ENCODE assay signal across 19 cellular contexts in genomic region chr5:88552406-88552805, GRCh38.
"Had no signal": no experiment of that assay in that cellular context is flagged by ENCODE, and none has a peak within 500 bp of the region (broad histone marks: within the 10 kb centered on the region; RNA-seq: fewer than 3 reads in every experiment).

No MANE protein-coding gene starts in this region.

- DNase-seq: dermis blood vessel endothelial cell; effector memory CD8-positive, alpha-beta T cell; left cardiac atrium; left lung; mesenchymal stem cell; mucosa of descending colon; naive B cell; psoas muscle; right cardiac atrium; sigmoid colon; stimulated activated CD4-positive, alpha-beta T cell treated with anti-CD3 and anti-CD28 coated beads, Interleukin-2, amount 100 ng/mL, for 24 hours; stimulated activated CD4-positive, alpha-beta T cell treated with anti-CD3 and anti-CD28 coated beads, Interleukin-4, amount 100 ng/mL, for 4 hours; stimulated activated naive CD8-positive, alpha-beta T cell treated with anti-CD3 and anti-CD28 coated beads, Interleukin-15, Interleukin-2, amounts not matched to agents 100 U/mL and 50 U/mL, for 24 hours; testis; tibial artery had no signal

- H2AFZ ChIP-seq: hepatocyte had no signal

- H3K4me1 ChIP-seq: left lung, psoas muscle, sigmoid colon, testis, tibial artery had no signal

- H3K79me2 ChIP-seq: hepatocyte had no signal

- H3K4me3 ChIP-seq: coronary artery, hepatocyte, left lung, mucosa of descending colon, psoas muscle, sigmoid colon, testis, tibial artery had no signal

- H3K36me3 ChIP-seq: left lung, sigmoid colon, tibial artery had no signal

- H3K9me3 ChIP-seq: left lung, mucosa of descending colon, psoas muscle, sigmoid colon, testis, tibial artery had no signal

- ATAC-seq: effector memory CD8-positive, alpha-beta T cell; left cardiac atrium; left lung; mucosa of descending colon; natural killer cell treated with Interleukin-12 subunit alpha and Interleukin-12 subunit beta and Interleukin-15 and Interleukin-18, amount 100 ng/mL, for 72 hours; psoas muscle; right cardiac atrium; stimulated activated memory B cell treated with anti-CD40 and anti-IgM and Interleukin-4, amounts not matched to agents 10 μg/mL and 1 μg/mL and 100 μg/mL, for 72 hours; stimulated activated naive CD8-positive, alpha-beta T cell treated with anti-CD3 and anti-CD28 coated beads, Interleukin-15, Interleukin-2, amounts not matched to agents 100 U/mL and 50 U/mL, for 24 hours had no signal

- H3K27me3 ChIP-seq: hepatocyte, left lung, sigmoid colon, testis, tibial artery had no signal

- H3K27ac ChIP-seq: coronary artery, hepatocyte, left lung, psoas muscle, sigmoid colon, testis, tibial artery had no signal
